ENCODE assay signal across 9 cellular contexts in genomic region chr11:92972248-92972647, GRCh38. TPM values are rescaled to one million over a fixed set of nuclear protein-coding genes. Genes with fewer than 3 reads are reported as not detected.
"Had no signal": no experiment of that assay in that cellular context is flagged by ENCODE, and none has a peak within 500 bp of the region (broad histone marks: within the 10 kb centered on the region; RNA-seq: fewer than 3 reads in every experiment).

No MANE protein-coding gene starts in this region.

- H3K4me3 ChIP-seq: GM23338 had no signal

- H2AFZ ChIP-seq: GM23338 had no signal

- FAIRE-seq: H1, H54, HTR-8/SVneo had no signal

- H3K4me2 ChIP-seq: GM23338 had no signal

- ATAC-seq: GM23338 had no signal

- DNase-seq: H9, HCEC 1CT, IMR-90, KBM-7 had no signal

RNA-seq across cellular contexts. Expression of gene MTNR1B, which starts 2.8 kb away (rescaled TPM):
- total RNA-seq: GM23338, H1, H9, HT-29 had no signal
- polyA plus RNA-seq: GM23338 had no signal
